Comparison of ENCODE assay signal across 22 cellular contexts in the genomic region with DNA sequence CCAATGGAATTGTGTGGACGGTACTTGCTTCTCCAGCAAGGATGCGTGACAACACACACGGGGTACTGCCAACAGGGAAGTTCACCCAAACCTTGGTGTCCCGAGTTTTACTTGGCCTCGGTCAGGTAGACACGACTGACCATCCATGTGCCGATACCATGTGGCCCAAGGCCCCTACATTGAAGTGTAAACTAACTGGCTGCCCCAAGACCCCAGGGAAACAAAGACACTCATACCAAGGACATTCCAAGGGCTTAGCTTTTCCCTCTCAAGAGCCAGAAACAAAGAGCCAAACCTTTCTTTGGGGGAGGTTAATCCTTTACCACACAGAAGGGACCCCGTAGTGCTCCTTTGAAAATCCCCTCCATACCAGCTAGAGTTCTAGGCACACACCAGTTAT.
"Had no signal": no experiment of that assay in that cellular context is flagged by ENCODE, and none has a peak within 500 bp of the region (broad histone marks: within the 10 kb centered on the region; RNA-seq: fewer than 3 reads in every experiment).

No MANE protein-coding gene starts in this region.

- H3K27me3 ChIP-seq: adrenal gland, body of pancreas, upper lobe of left lung had no signal

- H3K36me3 ChIP-seq: adrenal gland, upper lobe of left lung had no signal

- H3K27ac ChIP-seq: adrenal gland, body of pancreas, upper lobe of left lung had no signal

- H3K27ac Mint-ChIP-seq: activated naive CD4-positive, alpha-beta T cell treated with anti-CD3 and anti-CD28 coated beads, Interleukin-2, amount 50 U/mL, for 72 hours; activated T-cell treated with anti-CD3 and anti-CD28 coated beads, Interleukin-2, amount 50 U/mL, for 72 hours; naive thymus-derived CD8-positive, alpha-beta T cell; stimulated activated naive CD8-positive, alpha-beta T cell treated with anti-CD3 and anti-CD28 coated beads, Interleukin-15, Interleukin-2, amounts not matched to agents 100 ng/mL and 50 ng/mL, for 24 hours had no signal

- H3K27me3 Mint-ChIP-seq: stimulated activated naive CD8-positive, alpha-beta T cell treated with anti-CD3 and anti-CD28 coated beads, Interleukin-15, Interleukin-2, amounts not matched to agents 100 ng/mL and 50 ng/mL, for 24 hours had no signal

- ATAC-seq: activated naive CD4-positive, alpha-beta T cell treated with anti-CD3 and anti-CD28 coated beads, Interleukin-2, amount 50 U/mL, for 72 hours; activated T-cell treated with anti-CD3 and anti-CD28 coated beads, Interleukin-2, amount 50 U/mL, for 72 hours; body of pancreas; left ventricle myocardium superior; naive thymus-derived CD8-positive, alpha-beta T cell; right cardiac atrium had no signal

- DNase-seq: activated CD4-positive, alpha-beta T cell treated with anti-CD3 and anti-CD28 coated beads for 4 hours; activated CD4-positive, alpha-beta T cell treated with anti-CD3 and anti-CD28 coated beads, Interleukin-2, amount 50 U/mL, for 4 hours; activated naive CD4-positive, alpha-beta T cell; activated T-cell treated with anti-CD3 and anti-CD28 coated beads for 4 hours; activated T-cell treated with anti-CD3 and anti-CD28 coated beads, Interleukin-2, amount 50 U/mL, for 72 hours; adrenal gland; aorta; body of pancreas; dermis blood vessel endothelial cell; effector CD8-positive, alpha-beta T cell; left ventricle myocardium superior; mammary epithelial cell; midbrain; naive thymus-derived CD8-positive, alpha-beta T cell; right cardiac atrium; stimulated activated CD4-positive, alpha-beta T cell treated with anti-CD3 and anti-CD28 coated beads, Interleukin-2, amount 100 ng/mL, for 48 hours had no signal

- FAIRE-seq: colon, frontal cortex had no signal

- H3K36me3 Mint-ChIP-seq: activated naive CD4-positive, alpha-beta T cell treated with anti-CD3 and anti-CD28 coated beads, Interleukin-2, amount 50 U/mL, for 72 hours had no signal

- H3K4me3 ChIP-seq: adrenal gland, body of pancreas, upper lobe of left lung had no signal

- H3K4me1 ChIP-seq: adrenal gland, body of pancreas had no signal

- H3K9me3 Mint-ChIP-seq: stimulated activated naive CD8-positive, alpha-beta T cell treated with anti-CD3 and anti-CD28 coated beads, Interleukin-15, Interleukin-2, amounts not matched to agents 100 ng/mL and 50 ng/mL, for 24 hours had no signal

- H3K4me3 Mint-ChIP-seq: activated T-cell treated with anti-CD3 and anti-CD28 coated beads, Interleukin-2, amount 50 U/mL, for 72 hours; naive thymus-derived CD8-positive, alpha-beta T cell; neural crest cell; stimulated activated naive CD8-positive, alpha-beta T cell treated with anti-CD3 and anti-CD28 coated beads, Interleukin-15, Interleukin-2, amounts not matched to agents 100 ng/mL and 50 ng/mL, for 24 hours had no signal

- H3K9me3 ChIP-seq: adrenal gland, body of pancreas, upper lobe of left lung had no signal
